ENCODE assay signal across 1 cellular context in genomic region chr1:225483818-225484656, GRCh38.
TF ChIP-seq lines count a peak whose summit lies in the region.

No MANE protein-coding gene starts in this region.

TF ChIP-seq in HCT116, 20 proteins besides CTCF, POLR2A, EP300 and RAD21 (continued from another document):
- TF ChIP-seq ATF3 (IDR thresholded peaks at IDR 0.05) = no peak
